In genomic region chrX:729583-730409, GRCh38 we compare ENCODE assay signal across 20 cellular contexts.
"Had no signal": no experiment of that assay in that cellular context is flagged by ENCODE, and none has a peak within 500 bp of the region (broad histone marks: within the 10 kb centered on the region; RNA-seq: fewer than 3 reads in every experiment).

No MANE protein-coding gene starts in this region.

- H2AFZ ChIP-seq: hepatocyte, neural progenitor cell, parathyroid adenoma had no signal

- H3K4me1 ChIP-seq: neural progenitor cell, parathyroid adenoma, psoas muscle, right lobe of liver, spleen, suprapubic skin, thyroid gland, uterus had no signal

- H3K36me3 ChIP-seq: neural progenitor cell, right lobe of liver, spleen, suprapubic skin, thyroid gland, uterus had no signal

- ATAC-seq: mucosa of descending colon; psoas muscle; stimulated activated naive B cell treated with anti-CD40 and anti-IgM and Interleukin-4, amounts not matched to agents 10 μg/mL and 1 μg/mL and 100 μg/mL, for 72 hours had no signal

- H3K27me3 ChIP-seq: hepatocyte, neural progenitor cell, right lobe of liver, spleen, suprapubic skin, thyroid gland, uterus had no signal

- H3K9ac ChIP-seq: neural progenitor cell, parathyroid adenoma had no signal

- H3K4me2 ChIP-seq: hepatocyte, neural progenitor cell had no signal

- H3K27ac ChIP-seq: hepatocyte, neural progenitor cell, parathyroid adenoma, psoas muscle, right lobe of liver, spleen, suprapubic skin, thyroid gland, uterus had no signal

- DNase-seq: erythroblast; foreskin melanocyte; kidney glomerular epithelial cell; mucosa of descending colon; natural killer cell; occipital lobe; psoas muscle; retina; right lobe of liver; spleen; stimulated activated CD4-positive, alpha-beta T cell treated with anti-CD3 and anti-CD28 coated beads, Interleukin-15, amount 100 ng/mL, for 24 hours; stimulated activated CD4-positive, alpha-beta T cell treated with anti-CD3 and anti-CD28 coated beads, Interleukin-1b, Interleukin-23, amount 100 ng/mL, for 48 hours; stimulated activated CD4-positive, alpha-beta T cell treated with anti-CD3 and anti-CD28 coated beads, Interleukin-4, amount 100 ng/mL, for 24 hours; stimulated activated naive B cell treated with anti-CD40 and anti-IgM and Interleukin-4, amounts not matched to agents 10 μg/mL and 1 μg/mL and 100 μg/mL, for 72 hours; thyroid gland; uterus had no signal

- H3K4me3 ChIP-seq: hepatocyte, mucosa of descending colon, neural progenitor cell, psoas muscle, right lobe of liver, spleen, suprapubic skin, thyroid gland, uterus had no signal

- H3K9me3 ChIP-seq: mucosa of descending colon, psoas muscle, right lobe of liver, suprapubic skin, thyroid gland, uterus had no signal
